ENCODE assay signal across 24 cellular contexts in genomic region chr2:160052524-160052923, GRCh38. TPM values are rescaled to one million over a fixed set of nuclear protein-coding genes. Genes with fewer than 3 reads are reported as not detected.
DNase-seq lines count a peak whose midpoint lies in the region; ATAC-seq, FAIRE-seq and TF ChIP-seq lines count a peak whose summit lies in the region.
"Had no signal": no experiment of that assay in that cellular context is flagged by ENCODE, and none has a peak within 500 bp of the region (broad histone marks: within the 10 kb centered on the region; RNA-seq: fewer than 3 reads in every experiment).

No MANE protein-coding gene starts in this region.

- intact Hi-C loops in activated CD4-positive, alpha-beta T cell treated with anti-CD3 and anti-CD28 coated beads for 36 hours (cut with DNase I, micrococcal nuclease) = no loop called here
- intact Hi-C loops in tibial artery (cut with DNase I; ENCODE audit: low total_unique reads) = no loop called here

- H3K36me3 Mint-ChIP-seq in activated CD4-positive, alpha-beta T cell treated with anti-CD3 and anti-CD28 coated beads for 36 hours (ENCODE audit: low read depth) = no peaks in the 10 kb centered on the region
- H3K36me3 Mint-ChIP-seq: CD4-positive, alpha-beta memory T cell had no signal

- no peak overlapping the region for H3K27ac Mint-ChIP-seq in activated CD4-positive, alpha-beta T cell treated with anti-CD3 and anti-CD28 coated beads for 36 hours
- H3K27ac Mint-ChIP-seq: CD4-positive, alpha-beta memory T cell had no signal

- H3K9me3 ChIP-seq in keratinocyte (ENCODE audit: control insufficient read depth, low read depth, low read length) = no peaks in the 10 kb centered on the region
- H3K9me3 ChIP-seq in tibial artery = no peaks in the 10 kb centered on the region
- H3K9me3 ChIP-seq: BLaER1 treated with 17β-estradiol and CSF1 and Interleukin-3, amounts not matched to agents 10 nM and 100 nM had no signal

- POLR2A ChIA-PET in activated CD4-positive, alpha-beta T cell treated with anti-CD3 and anti-CD28 coated beads for 36 hours (lab: Charles Lee) = no interaction called here

- peak; percentile 53 for ATAC-seq in activated CD4-positive, alpha-beta T cell treated with anti-CD3 and anti-CD28 coated beads for 36 hours
- no peak for ATAC-seq in GM18870 (IDR thresholded peaks at IDR 0.05; ENCODE audit: unreplicated experiment)

- H3K36me3 ChIP-seq in bronchial epithelial cell (ENCODE audit: control insufficient read depth, insufficient read depth, low read length) (no peaks in the 10 kb centered on the region), keratinocyte (ENCODE audit: control insufficient read depth in 2 of 2, extremely low read depth in 1 of 2, insufficient read depth in 2 of 2, low read length in 2 of 2) (peaks cover 0 to 1% of the 10 kb centered on the region in 2 experiments), tibial artery (no peaks in the 10 kb centered on the region)
- H3K36me3 ChIP-seq: BLaER1 treated with 17β-estradiol and CSF1 and Interleukin-3, amounts not matched to agents 10 nM and 100 nM had no signal

- CTCF ChIA-PET in activated CD4-positive, alpha-beta T cell treated with anti-CD3 and anti-CD28 coated beads for 36 hours (lab: Charles Lee) = no interaction called here

- H3K4me2 ChIP-seq in keratinocyte (ENCODE audit: control insufficient read depth, extremely low read depth, insufficient read depth, low read depth, low read length) = peak overlapping the region; percentile 51
- H3K4me2 ChIP-seq: BLaER1 treated with 17β-estradiol and CSF1 and Interleukin-3, amounts not matched to agents 10 nM and 100 nM; PC-9 had no signal

- FAIRE-seq in bronchial epithelial cell (lab: Jason Lieb, UNC) (peak; percentile 7), keratinocyte (lab: Jason Lieb, UNC) (no peak)
- FAIRE-seq: GM12892, GM18507, H54 had no signal

- no peaks in the 10 kb centered on the region for H3K9me3 Mint-ChIP-seq in activated CD4-positive, alpha-beta T cell treated with anti-CD3 and anti-CD28 coated beads for 36 hours (ENCODE audit: low read depth)
- H3K9me3 Mint-ChIP-seq: CD4-positive, alpha-beta memory T cell had no signal

- H3K27ac ChIP-seq in keratinocyte (ENCODE audit: control insufficient read depth, insufficient read depth, low read length) (no peak overlapping the region), tibial artery (peak overlapping the region; percentile 36 to 50)
- H3K27ac ChIP-seq: 22Rv1; BLaER1 treated with 17β-estradiol and CSF1 and Interleukin-3, amounts not matched to agents 10 nM and 100 nM; PC-9; SK-N-MC had no signal

- peaks cover 2% of the 10 kb centered on the region for H3K4me1 Mint-ChIP-seq in activated CD4-positive, alpha-beta T cell treated with anti-CD3 and anti-CD28 coated beads for 36 hours

- no peak overlapping the region for H3K4me3 Mint-ChIP-seq in activated CD4-positive, alpha-beta T cell treated with anti-CD3 and anti-CD28 coated beads for 36 hours
- H3K4me3 Mint-ChIP-seq: CD4-positive, alpha-beta memory T cell had no signal

- no peak for DNase-seq in activated CD4-positive, alpha-beta T cell treated with anti-CD3 and anti-CD28 coated beads for 36 hours
- DNase-seq in activated CD4-positive, alpha-beta T cell treated with anti-CD3 and anti-CD28 coated beads for 4 hours = no peak
- DNase-seq in bronchial epithelial cell (ENCODE audit: low read depth) = peak; percentile 40
- no peak for DNase-seq in keratinocyte (ENCODE audit: low read depth, low spot score)
- DNase-seq in tibial artery = no peak
- DNase-seq in KG1 (lab: John Stamatoyannopoulos, UW) = no peak
- no peak for DNase-seq in NCI-H128 (lab: John Stamatoyannopoulos, UW; ENCODE audit: unreplicated experiment)
- DNase-seq: ACHN; CD4-positive, alpha-beta memory T cell; DND-41; MM.1S; NCI-H1048; NCI-H1436; NCI-H187 treated with DMSO at 0.1 percent for 48 hours; NCI-H69; PC-9; SHP77 treated with DMSO at 0.1 percent for 48 hours had no signal

- no peak overlapping the region for H3K4me3 ChIP-seq in bronchial epithelial cell (ENCODE audit: low read depth, low read length)
- no peak overlapping the region for H3K4me3 ChIP-seq in keratinocyte (ENCODE audit: control insufficient read depth in 2 of 3, extremely low read depth in 1 of 3, insufficient read depth in 2 of 3, low read depth in 1 of 3, low read length in 3 of 3)
- H3K4me3 ChIP-seq in tibial artery = no peak overlapping the region
- H3K4me3 ChIP-seq: BLaER1 treated with 17β-estradiol and CSF1 and Interleukin-3, amounts not matched to agents 10 nM and 100 nM; PC-9; SK-N-MC had no signal

- H3K9me1 ChIP-seq in keratinocyte (ENCODE audit: control insufficient read depth, extremely low read depth, insufficient read depth, low read length) = no peaks in the 10 kb centered on the region

- H3K27me3 ChIP-seq in bronchial epithelial cell (ENCODE audit: control insufficient read depth, insufficient read depth, low read length) = no peaks in the 10 kb centered on the region
- no peaks in the 10 kb centered on the region for H3K27me3 ChIP-seq in keratinocyte (ENCODE audit: control insufficient read depth, extremely low read depth, insufficient read depth, low read length)
- no peaks in the 10 kb centered on the region for H3K27me3 ChIP-seq in tibial artery
- H3K27me3 ChIP-seq: BLaER1 treated with 17β-estradiol and CSF1 and Interleukin-3, amounts not matched to agents 10 nM and 100 nM had no signal

- no peak overlapping the region for H2AFZ ChIP-seq in keratinocyte (ENCODE audit: control insufficient read depth, low read length)
- H2AFZ ChIP-seq: PC-9 had no signal

- H3K9ac ChIP-seq in keratinocyte (ENCODE audit: control insufficient read depth, extremely low read depth, insufficient read depth, low read length) = no peak overlapping the region
- H3K9ac ChIP-seq: BLaER1 treated with 17β-estradiol and CSF1 and Interleukin-3, amounts not matched to agents 10 nM and 100 nM had no signal

- no peaks in the 10 kb centered on the region for H4K20me1 ChIP-seq in keratinocyte (ENCODE audit: control insufficient read depth, extremely low read depth, insufficient read depth, low read length)
- H4K20me1 ChIP-seq: BLaER1 treated with 17β-estradiol and CSF1 and Interleukin-3, amounts not matched to agents 10 nM and 100 nM had no signal

- H3K79me2 ChIP-seq in keratinocyte (ENCODE audit: control insufficient read depth, insufficient read depth, low read length) = no peaks in the 10 kb centered on the region

- dilution Hi-C loops in keratinocyte (cut with MboI; ENCODE audit: extremely low pct_ligation_motif_present, low sequenced_read_pairs) = no loop called here

- H3K4me1 ChIP-seq in keratinocyte (ENCODE audit: control insufficient read depth, extremely low read depth, insufficient read depth, low read length) (peaks cover 15% of the 10 kb centered on the region), tibial artery (peaks cover 0 to 60% (median 25%) of the 10 kb centered on the region in 4 donors)
- H3K4me1 ChIP-seq: BLaER1 treated with 17β-estradiol and CSF1 and Interleukin-3, amounts not matched to agents 10 nM and 100 nM had no signal

- TF ChIP-seq CTCF in bronchial epithelial cell (IDR thresholded peaks at IDR 0.05; ENCODE audit: insufficient read depth, low read length, severe bottlenecking) (no peak), keratinocyte (optimal IDR thresholded peaks at IDR 0.05 in 1 of 3, IDR thresholded peaks at IDR 0.05 in 1 of 3, conservative IDR thresholded peaks at IDR 0.05 in 1 of 3; ENCODE audit: extremely low read depth in 1 of 3, insufficient read depth in 2 of 3, low read length in 3 of 3) (no peak), tibial artery (IDR thresholded peaks at IDR 0.05) (no peak)

- peaks cover 16% of the 10 kb centered on the region for H3K27me3 Mint-ChIP-seq in activated CD4-positive, alpha-beta T cell treated with anti-CD3 and anti-CD28 coated beads for 36 hours

RNA-seq across cellular contexts. Expression of gene PLA2R1, which starts 9.9 kb away (rescaled TPM):
- total RNA-seq in activated CD4-positive, alpha-beta T cell treated with anti-CD3 and anti-CD28 coated beads for 36 hours = under 1 TPM in 1 of 2 experiments, not detected in 1; 0.02 TPM
- total RNA-seq in bronchial epithelial cell = 2.1 and 4.5 TPM in 2 replicates
- polyA plus RNA-seq in keratinocyte = 7.6 to 13.2 TPM (median 12.3 TPM) in 3 replicates
- polyA plus RNA-seq in keratinocyte (2011; ENCODE audit: low read depth) = 9.3 TPM
- polyA plus RNA-seq in keratinocyte (2011; cell fraction: cytosol; rRNA removed) = 2.8 and 4.1 TPM in 2 replicates
- polyA plus RNA-seq in keratinocyte (2011; cell fraction: nucleus; rRNA removed) = 19.0 and 20.2 TPM in 2 replicates
- 6.6 and 8.5 TPM in 2 replicates for polyA plus RNA-seq in keratinocyte (2012; ENCODE audit: low replicate concordance)
- 1.7 to 15.0 TPM (median 13.4 TPM) in 3 replicates for polyA minus RNA-seq in keratinocyte
- polyA minus RNA-seq in keratinocyte (2011; cell fraction: cytosol; rRNA and poly(A)+ RNA removed) = 6.1 TPM
- polyA minus RNA-seq in keratinocyte (2011; cell fraction: nucleus; rRNA and poly(A)+ RNA removed) = 14.7 and 37.3 TPM in 2 replicates
- total RNA-seq: CD4-positive, alpha-beta memory T cell had no signal
- polyA plus RNA-seq: CD4-positive, alpha-beta memory T cell had no signal
